In genomic region chr7:105020926-105021325, GRCh38 we compare ENCODE assay signal across 11 cellular contexts. TPM values are rescaled to one million over a fixed set of nuclear protein-coding genes. Genes with fewer than 3 reads are reported as not detected.
DNase-seq lines count a peak whose midpoint lies in the region; ATAC-seq and TF ChIP-seq lines count a peak whose summit lies in the region.
"Had no signal": no experiment of that assay in that cellular context is flagged by ENCODE, and none has a peak within 500 bp of the region (broad histone marks: within the 10 kb centered on the region; RNA-seq: fewer than 3 reads in every experiment).

No MANE protein-coding gene starts in this region.

- H3K4me1 ChIP-seq in GM23248 (ENCODE audit: insufficient read depth) = peaks cover 78% of the 10 kb centered on the region

- H3F3A ChIP-seq in GM23248 (ENCODE audit: insufficient read depth) = peaks cover 18% of the 10 kb centered on the region

- peaks cover 46% of the 10 kb centered on the region for H4K20me1 ChIP-seq in GM23248 (ENCODE audit: insufficient read depth)

- CTCF ChIA-PET in CD4-positive, alpha-beta T cell (lab: Charles Lee) = interaction anchor here (0.7 to 2.5 kb wide), 3 partner anchors 35 to 54 kb away, joined by 3 to 12 read pairs (median 3); no protein-coding TSS in a partner anchor

- peak overlapping the region; percentile 37 for H3K27ac Mint-ChIP-seq in CD4-positive, alpha-beta T cell
- no peak overlapping the region for H3K27ac Mint-ChIP-seq in activated T-helper 17 cell treated with anti-CD3 and anti-CD28 coated beads, Interleukin-2, amount 50 U/mL, for 72 hours
- peak overlapping the region; percentile 72 to 82 for H3K27ac Mint-ChIP-seq in natural killer cell treated with Interleukin-12 subunit alpha and Interleukin-12 subunit beta and Interleukin-15 and Interleukin-18, amount 100 ng/mL, for 72 hours

- H3K4me3 Mint-ChIP-seq in CD4-positive, alpha-beta T cell = peak overlapping the region; percentile 76
- peak overlapping the region; percentile 99 for H3K4me3 Mint-ChIP-seq in activated T-helper 17 cell treated with anti-CD3 and anti-CD28 coated beads, Interleukin-2, amount 50 U/mL, for 72 hours
- H3K4me3 Mint-ChIP-seq in natural killer cell treated with Interleukin-12 subunit alpha and Interleukin-12 subunit beta and Interleukin-15 and Interleukin-18, amount 100 ng/mL, for 72 hours = peak overlapping the region; percentile 63

- no peaks in the 10 kb centered on the region for H3K9me2 ChIP-seq in GM23248 (ENCODE audit: insufficient read depth)

- no peak overlapping the region for H2AFZ ChIP-seq in GM23248

- H3K79me2 ChIP-seq in GM23248 (ENCODE audit: insufficient read depth) = peaks cover 100% of the 10 kb centered on the region

- no peaks in the 10 kb centered on the region for H3K9me3 Mint-ChIP-seq in CD4-positive, alpha-beta T cell
- no peaks in the 10 kb centered on the region for H3K9me3 Mint-ChIP-seq in activated T-helper 17 cell treated with anti-CD3 and anti-CD28 coated beads, Interleukin-2, amount 50 U/mL, for 72 hours
- H3K9me3 Mint-ChIP-seq in natural killer cell treated with Interleukin-12 subunit alpha and Interleukin-12 subunit beta and Interleukin-15 and Interleukin-18, amount 100 ng/mL, for 72 hours = no peaks in the 10 kb centered on the region

- H3K4me3 ChIP-seq in GM23248 = peak overlapping the region; percentile 7; the same call in 1 of the 2 replicates

- 24 to 33% methylated on average over 3 of the region's 3 CpGs for WGBS in GM23248 (ENCODE audit: low coverage in 1 of 2, low lambda C conversion rate in 2 of 2, missing lambda C conversion rate in 2 of 2), 2 experiments

- no peak for ATAC-seq in CD4-positive, alpha-beta T cell (ENCODE audit: poor library complexity)
- no peak for ATAC-seq in activated T-helper 17 cell treated with anti-CD3 and anti-CD28 coated beads, Interleukin-2, amount 50 U/mL, for 72 hours (replicated peaks)
- peak in 1 of 2 donors; percentile 53 for ATAC-seq in natural killer cell treated with Interleukin-12 subunit alpha and Interleukin-12 subunit beta and Interleukin-15 and Interleukin-18, amount 100 ng/mL, for 72 hours
- ATAC-seq in HG02763 (IDR thresholded peaks at IDR 0.05; ENCODE audit: unreplicated experiment) = no peak
- ATAC-seq: Panc1 had no signal

- intact Hi-C loops in CD4-positive, alpha-beta T cell (cut with DNase I, micrococcal nuclease) = loop anchor here in 1 of 2 experiments (5.0 kb wide), 1 partner anchor 311 kb away; no protein-coding TSS in a partner anchor

- POLR2A ChIA-PET in CD4-positive, alpha-beta T cell (lab: Charles Lee) = interaction anchor here (2.6 to 2.7 kb wide), 2 partner anchors 10 to 37 kb away, joined by 9 to 10 read pairs; no protein-coding TSS in a partner anchor

- H3K27ac ChIP-seq in CD4-positive, alpha-beta T cell (ENCODE audit: low read depth, low read length) = no peak overlapping the region
- 0 out of 2 replicates have a peak overlapping the region, but pooled peaks have one; percentile 16 for H3K27ac ChIP-seq in GM23248

- H3K4me2 ChIP-seq in GM23248 (ENCODE audit: unreplicated experiment) = peak overlapping the region; percentile 15

- TF ChIP-seq CTCF in CD4-positive, alpha-beta T cell (IDR thresholded peaks at IDR 0.05) = no peak

- no peaks in the 10 kb centered on the region for H3K9me3 ChIP-seq in CD4-positive, alpha-beta T cell (ENCODE audit: control insufficient read depth, low read length)
- H3K9me3 ChIP-seq in GM23248 (ENCODE audit: low read depth) = no peaks in the 10 kb centered on the region

- DNase-seq in CD4-positive, alpha-beta T cell = no peak
- DNase-seq in GM23248 = no peak
- no peak for DNase-seq in natural killer cell treated with Interleukin-12 subunit alpha and Interleukin-12 subunit beta and Interleukin-15 and Interleukin-18, amount 100 ng/mL, for 72 hours (ENCODE audit: low spot score)
- no peak for DNase-seq in hippocampal formation (lab: John Stamatoyannopoulos, UW)
- DNase-seq in DMS53 (lab: John Stamatoyannopoulos, UW) = no peak
- no peak for DNase-seq in stimulated activated CD4-positive, alpha-beta T cell treated with anti-CD3 and anti-CD28 coated beads, Interleukin-4, amount 100 ng/mL, for 4 hours
- DNase-seq: activated CD4-positive, CD25-positive, alpha-beta regulatory T cell treated with anti-CD3 and anti-CD28 coated beads, Interleukin-2, amount 50 U/mL, for 72 hours; NCI-H1436 had no signal

- H3K36me3 Mint-ChIP-seq in CD4-positive, alpha-beta T cell (ENCODE audit: low read depth) = peaks cover 38% of the 10 kb centered on the region
- peaks cover 95% of the 10 kb centered on the region for H3K36me3 Mint-ChIP-seq in activated T-helper 17 cell treated with anti-CD3 and anti-CD28 coated beads, Interleukin-2, amount 50 U/mL, for 72 hours (ENCODE audit: low read depth)
- peaks cover 6% of the 10 kb centered on the region for H3K36me3 Mint-ChIP-seq in natural killer cell treated with Interleukin-12 subunit alpha and Interleukin-12 subunit beta and Interleukin-15 and Interleukin-18, amount 100 ng/mL, for 72 hours

- 0 out of 2 replicates have a peak overlapping the region, but pooled peaks have one; percentile 3 for H3K9ac ChIP-seq in GM23248

- no peaks in the 10 kb centered on the region for H3K27me3 Mint-ChIP-seq in CD4-positive, alpha-beta T cell
- no peaks in the 10 kb centered on the region for H3K27me3 Mint-ChIP-seq in activated T-helper 17 cell treated with anti-CD3 and anti-CD28 coated beads, Interleukin-2, amount 50 U/mL, for 72 hours
- no peaks in the 10 kb centered on the region for H3K27me3 Mint-ChIP-seq in natural killer cell treated with Interleukin-12 subunit alpha and Interleukin-12 subunit beta and Interleukin-15 and Interleukin-18, amount 100 ng/mL, for 72 hours

- no peaks in the 10 kb centered on the region for H3K36me3 ChIP-seq in GM23248 (ENCODE audit: low read depth)

- H3K4me1 Mint-ChIP-seq in CD4-positive, alpha-beta T cell (ENCODE audit: low read depth) = peaks cover 94% of the 10 kb centered on the region
- peaks cover 32% of the 10 kb centered on the region for H3K4me1 Mint-ChIP-seq in activated T-helper 17 cell treated with anti-CD3 and anti-CD28 coated beads, Interleukin-2, amount 50 U/mL, for 72 hours
- peaks cover 53 to 68% of the 10 kb centered on the region in 2 donors for H3K4me1 Mint-ChIP-seq in natural killer cell treated with Interleukin-12 subunit alpha and Interleukin-12 subunit beta and Interleukin-15 and Interleukin-18, amount 100 ng/mL, for 72 hours (ENCODE audit: low read depth in 2 of 2)

- no peaks in the 10 kb centered on the region for H3K27me3 ChIP-seq in CD4-positive, alpha-beta T cell (ENCODE audit: control insufficient read depth, insufficient read depth, low read length)
- no peaks in the 10 kb centered on the region for H3K27me3 ChIP-seq in GM23248 (replicated peaks; ENCODE audit: insufficient read depth)

- in situ Hi-C loops in GM23248 (cut with MboI) = no loop called here

RNA-seq across cellular contexts. Expression of gene KMT2E, which starts 6.9 kb away (rescaled TPM):
- 100 to 1,000 TPM; 295 to 296 TPM for total RNA-seq in CD4-positive, alpha-beta T cell
- total RNA-seq in GM23248 (2014; rRNA removed; shearing (Covaris generic)) = 29.1 and 30.7 TPM in 2 replicates
- 63.2 and 63.5 TPM in 2 replicates for polyA plus RNA-seq in GM23248 (2016; fragmentation: Nextera tagmentation; extraction: Ambion mirVana)
- total RNA-seq in activated T-helper 17 cell treated with anti-CD3 and anti-CD28 coated beads, Interleukin-2, amount 50 U/mL, for 72 hours = 100 to 1,000 TPM in 1 of 2 donors, 10 to 100 TPM in 1; 85.2 to 181 TPM
- total RNA-seq in natural killer cell treated with Interleukin-12 subunit alpha and Interleukin-12 subunit beta and Interleukin-15 and Interleukin-18, amount 100 ng/mL, for 72 hours = 100 to 1,000 TPM; 152 to 172 TPM
